9 cellular contexts compared by ENCODE assay signal in the genomic region with DNA sequence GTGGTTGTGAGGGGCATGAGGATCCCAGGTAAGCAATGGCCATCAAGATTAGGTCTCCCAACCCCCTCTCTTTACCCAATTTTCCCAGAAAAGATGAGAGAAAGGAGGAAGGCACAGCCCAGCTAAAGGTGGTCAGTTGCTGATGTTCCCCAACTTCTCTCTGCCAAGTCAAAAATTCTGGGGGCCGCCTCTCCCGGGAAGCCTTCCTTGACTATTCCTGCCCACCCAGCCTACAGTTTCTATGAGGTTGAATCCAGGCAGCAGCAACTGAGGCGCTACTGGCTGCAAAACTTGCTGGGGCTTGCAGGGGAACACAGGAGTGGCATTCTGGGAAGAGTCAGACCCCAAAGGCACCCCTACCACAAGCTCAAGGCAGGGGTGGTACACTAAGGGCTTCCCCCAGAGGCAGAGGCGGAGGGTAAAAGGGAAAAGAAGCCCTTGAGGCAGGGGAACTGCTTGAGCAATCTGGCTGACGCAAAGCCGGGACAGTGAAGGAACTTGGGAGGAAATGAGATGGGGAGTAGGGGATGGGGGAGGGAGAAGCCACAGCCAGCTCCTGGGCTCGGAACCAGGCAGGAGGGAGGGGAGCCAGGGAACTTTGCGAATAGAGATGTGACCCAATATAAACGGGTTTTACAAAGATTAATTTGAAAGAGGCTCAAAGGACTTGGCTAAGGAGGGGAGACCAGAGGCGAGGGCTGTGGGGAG. TPM values are rescaled to one million over a fixed set of nuclear protein-coding genes. Genes with fewer than 3 reads are reported as not detected.
A peak's percentile ranks its signal among the peaks of the same experiment; 100 is the strongest.
DNase-seq lines count a peak whose midpoint lies in the region; ATAC-seq and TF ChIP-seq lines count a peak whose summit lies in the region.
"Had no signal": no experiment of that assay in that cellular context is flagged by ENCODE, and none has a peak within 500 bp of the region (broad histone marks: within the 10 kb centered on the region; RNA-seq: fewer than 3 reads in every experiment).

No MANE protein-coding gene starts in this region.

- intact Hi-C loops in MCF 10A (cut with micrococcal nuclease), result no loop called here

- H3K4me3 Mint-ChIP-seq in MCF 10A (ENCODE audit: unreplicated experiment), result peak overlapping the region; percentile 23

- H3K27ac Mint-ChIP-seq in MCF 10A (ENCODE audit: low read depth, unreplicated experiment), result peak overlapping the region; percentile 77

- ATAC-seq in GM19455 (IDR thresholded peaks at IDR 0.05; ENCODE audit: unreplicated experiment), result no peak

- 29 to 30% methylated on average over 10 of the region's 10 CpGs for whole genome bisulfite sequencing in GM23248 (ENCODE audit: low coverage in 1 of 2, low lambda C conversion rate in 2 of 2, missing lambda C conversion rate in 2 of 2), 2 experiments

- no TSS peak for BruUV-seq in MCF 10A (replicated peaks; lab: Mats Ljungman, UMichigan)

- in situ Hi-C loops in GM23248 (cut with MboI), result no loop called here

- H3K27me3 Mint-ChIP-seq in MCF 10A (ENCODE audit: insufficient read depth, unreplicated experiment), result no peaks in the 10 kb centered on the region

- no peaks in the 10 kb centered on the region for H3K9me3 Mint-ChIP-seq in MCF 10A (ENCODE audit: unreplicated experiment)

- H3K36me3 ChIP-seq in GM23248 (ENCODE audit: low read depth) (peaks cover 18% of the 10 kb centered on the region; the same call in 1 of the 2 replicates), right atrium auricular region (peaks cover 27% of the 10 kb centered on the region)

- CTCF ChIA-PET in MCF 10A (lab: Yijun Ruan, JAX), result interaction anchor here (0.6 to 1.5 kb wide), 4 partner anchors 9 to 34 kb away, joined by 3 to 5 read pairs (median 4); no protein-coding TSS in a partner anchor

- no peaks in the 10 kb centered on the region for H3F3A ChIP-seq in GM23248 (ENCODE audit: insufficient read depth)

- peak overlapping the region; percentile 65 for H3K9ac ChIP-seq in GM23248

- DNase-seq in GM23248 (peak; percentile 84), MCF 10A (ENCODE audit: unreplicated experiment) (peak; percentile 92), right atrium auricular region (ENCODE audit: low spot score) (peak; percentile 91), skeletal muscle cell (ENCODE audit: low read depth) (peak; percentile 62), NCI-H187 treated with DMSO at 0.1 percent for 48 hours (lab: John Stamatoyannopoulos, UW) (no peak), A172 (ENCODE audit: low spot score) (no peak), HuH-7.5 (ENCODE audit: low spot score) (no peak)

- H3K4me2 ChIP-seq in GM23248 (ENCODE audit: unreplicated experiment), result peak overlapping the region; percentile 50

- no peaks in the 10 kb centered on the region for H3K79me2 ChIP-seq in GM23248 (ENCODE audit: insufficient read depth)

- POLR2A ChIA-PET in MCF 10A (lab: Yijun Ruan, JAX), result interaction anchor here (0.7 to 1.1 kb wide), 3 partner anchors 10 to 150 kb away, joined by 3 to 4 read pairs (median 3); no protein-coding TSS in a partner anchor

- no peaks in the 10 kb centered on the region for H3K27me3 ChIP-seq in GM23248 (replicated peaks; ENCODE audit: insufficient read depth)
- H3K27me3 ChIP-seq in right atrium auricular region, result no peaks in the 10 kb centered on the region

- H3K36me3 Mint-ChIP-seq in MCF 10A (ENCODE audit: insufficient read depth, unreplicated experiment), result peaks cover 6% of the 10 kb centered on the region

- H4K20me1 ChIP-seq in GM23248 (ENCODE audit: insufficient read depth), result no peaks in the 10 kb centered on the region

- H3K4me1 ChIP-seq in GM23248 (ENCODE audit: insufficient read depth) (peaks cover 17% of the 10 kb centered on the region), right atrium auricular region (peaks cover 0 to 32% of the 10 kb centered on the region in 2 donors)

- H3K9me3 ChIP-seq in GM23248 (ENCODE audit: low read depth) (no peaks in the 10 kb centered on the region), right atrium auricular region (peaks cover 0 to 10% of the 10 kb centered on the region in 2 donors)

- peak overlapping the region; percentile 48; the same call in 1 of the 2 replicates for H2AFZ ChIP-seq in GM23248

- H3K9me2 ChIP-seq in GM23248 (ENCODE audit: insufficient read depth), result no peaks in the 10 kb centered on the region

- H3K4me3 ChIP-seq in GM23248 (no peak overlapping the region), right atrium auricular region (no peak overlapping the region), skeletal muscle cell (ENCODE audit: low read depth, low read length) (no peak overlapping the region)

- peaks cover 26% of the 10 kb centered on the region for H3K4me1 Mint-ChIP-seq in MCF 10A (ENCODE audit: insufficient read depth, unreplicated experiment)

- H3K27ac ChIP-seq in GM23248 (peak overlapping the region; percentile 69), right atrium auricular region (peak overlapping the region; percentile 48 to 49)
- H3K27ac ChIP-seq: HL-60 had no signal

- TF ChIP-seq CTCF in MCF 10A (IDR thresholded peaks at IDR 0.05; ENCODE audit: unreplicated experiment), result no peak
- TF ChIP-seq CTCF in right atrium auricular region (IDR thresholded peaks at IDR 0.05), result no peak

RNA-seq across cellular contexts. Expression of gene SDC3, which starts 31.2 kb away (rescaled TPM):
- total RNA-seq in GM23248 (2014; rRNA removed; shearing (Covaris generic)), result 39.7 and 40.7 TPM in 2 replicates
- polyA plus RNA-seq in GM23248 (2016; fragmentation: Nextera tagmentation; extraction: Ambion mirVana), result 6.6 and 6.9 TPM in 2 replicates
- total RNA-seq in MCF 10A (2022) (21.7 and 25.5 TPM in 2 replicates), right atrium auricular region (10 to 100 TPM; 15.9 to 43.8 TPM)
- 10.2 and 18.4 TPM in 2 replicates for total RNA-seq in A172 (2014; rRNA removed; shearing (Covaris generic))

Comparison
In these comparisons a context has a peak if more than half of its experiments do, and no peak if none do; other contexts are left out.
1. DNase-seq: peak in GM23248 (single experiment), MCF 10A (single experiment), right atrium auricular region (single experiment) and skeletal muscle cell (single experiment); none in NCI-H187 treated with DMSO at 0.1 percent for 48 hours (single experiment), A172 (single experiment) and HuH-7.5 (single experiment).